In genomic region chr4:7903686-7904085, GRCh38 we compare ENCODE assay signal across 17 cellular contexts. TPM values are rescaled to one million over a fixed set of nuclear protein-coding genes. Genes with fewer than 3 reads are reported as not detected.
DNase-seq lines count a peak whose midpoint lies in the region; ATAC-seq and TF ChIP-seq lines count a peak whose summit lies in the region.
"Had no signal": no experiment of that assay in that cellular context is flagged by ENCODE, and none has a peak within 500 bp of the region (broad histone marks: within the 10 kb centered on the region; RNA-seq: fewer than 3 reads in every experiment).

No MANE protein-coding gene starts in this region.

- H3K18ac ChIP-seq in mesenchymal stem cell (ENCODE audit: low read depth in 1 of 2, low read length in 2 of 2), result peak overlapping the region in 1 of 2 experiments; percentile 16

- no peaks in the 10 kb centered on the region for H3K9me3 ChIP-seq in mesenchymal stem cell (ENCODE audit: control insufficient read depth, low read length)
- no peaks in the 10 kb centered on the region for H3K9me3 ChIP-seq in transverse colon
- H3K9me3 ChIP-seq: Caco-2, heart right ventricle had no signal

- ATAC-seq in HG02642 (IDR thresholded peaks at IDR 0.05; ENCODE audit: poor library complexity, unreplicated experiment), result no peak
- ATAC-seq: sciatic nerve; stimulated activated memory B cell treated with anti-CD40 and anti-IgM and Interleukin-4, amounts not matched to agents 10 μg/mL and 1 μg/mL and 100 μg/mL, for 72 hours had no signal

- H2BK120ac ChIP-seq in mesenchymal stem cell (ENCODE audit: low read depth, low read length), result no peak overlapping the region

- DNase-seq in NCI-H524 (lab: John Stamatoyannopoulos, UW), result peak; percentile 72 to 84
- no peak for DNase-seq in NCI-H524 treated with DMSO at 0.1 percent for 48 hours (lab: John Stamatoyannopoulos, UW)
- no peak for DNase-seq in brain microvascular endothelial cell
- no peak for DNase-seq in mesenchymal stem cell
- DNase-seq in transverse colon, result no peak
- DNase-seq in stimulated activated CD4-positive, alpha-beta T cell treated with anti-CD3 and anti-CD28 coated beads, Interleukin-2, amount 100 ng/mL, for 48 hours, result no peak
- DNase-seq in Kasumi-1 (lab: John Stamatoyannopoulos, UW), result no peak
- DNase-seq: ACHN; activated naive CD4-positive, alpha-beta T cell; Caco-2; heart right ventricle; PC-9; SW 1271; WERI-Rb-1 had no signal

- H3K36me3 ChIP-seq in brain microvascular endothelial cell (replicated peaks), result peaks cover 4% of the 10 kb centered on the region
- H3K36me3 ChIP-seq in mesenchymal stem cell (ENCODE audit: control insufficient read depth in 1 of 2, insufficient read depth in 2 of 2, low read depth in 1 of 2, low read length in 2 of 2), result peaks cover 0 to 5% of the 10 kb centered on the region in 2 experiments
- no peaks in the 10 kb centered on the region for H3K36me3 ChIP-seq in transverse colon
- H3K36me3 ChIP-seq: heart right ventricle, WERI-Rb-1 had no signal

- H2AK5ac ChIP-seq in mesenchymal stem cell (ENCODE audit: low read length, severe bottlenecking), result no peak overlapping the region

- TF ChIP-seq POLR2A in transverse colon (IDR thresholded peaks at IDR 0.05), result no peak

- intact Hi-C loops in transverse colon (cut with DNase I; ENCODE audit: low total_unique reads), result no loop called here

- no peak overlapping the region for H3K14ac ChIP-seq in mesenchymal stem cell (ENCODE audit: low read length in 2 of 2)

- no peak for TF ChIP-seq EP300 in transverse colon (IDR thresholded peaks at IDR 0.05; ENCODE audit: low read depth)

- no peak overlapping the region for H3K4me2 ChIP-seq in mesenchymal stem cell (ENCODE audit: low read length, poor library complexity, severe bottlenecking)
- H3K4me2 ChIP-seq: PC-9 had no signal

- H3K4me3 ChIP-seq in brain microvascular endothelial cell (ENCODE audit: low read depth, low read length) (no peak overlapping the region), mesenchymal stem cell (ENCODE audit: insufficient read depth in 1 of 2, low read depth in 1 of 2, low read length in 2 of 2) (no peak overlapping the region), transverse colon (no peak overlapping the region)
- H3K4me3 ChIP-seq: heart right ventricle, PC-9 had no signal

- no peak overlapping the region for H2BK12ac ChIP-seq in mesenchymal stem cell (ENCODE audit: low read length in 2 of 2)

- H3K27me3 ChIP-seq in brain microvascular endothelial cell (replicated peaks) (no peaks in the 10 kb centered on the region), mesenchymal stem cell (ENCODE audit: control insufficient read depth in 1 of 2, insufficient read depth in 1 of 2, low read length in 2 of 2) (no peaks in the 10 kb centered on the region), transverse colon (no peaks in the 10 kb centered on the region)
- H3K27me3 ChIP-seq: heart right ventricle had no signal

- peaks cover 4% of the 10 kb centered on the region for H3K79me1 ChIP-seq in mesenchymal stem cell (replicated peaks; ENCODE audit: low read length, poor library complexity, severe bottlenecking)

- TF ChIP-seq CTCF in brain microvascular endothelial cell (IDR thresholded peaks at IDR 0.05; ENCODE audit: low read depth, low read length, missing control alignments), result no peak
- TF ChIP-seq CTCF in transverse colon (IDR thresholded peaks at IDR 0.05), result no peak

- H3K9ac ChIP-seq in mesenchymal stem cell (ENCODE audit: low read length), result peak overlapping the region; percentile 76

- H2BK15ac ChIP-seq in mesenchymal stem cell (ENCODE audit: low read depth, poor library complexity, severe bottlenecking), result no peak overlapping the region

- no peak overlapping the region for H3K4ac ChIP-seq in mesenchymal stem cell (ENCODE audit: low read depth in 1 of 2, low read length in 2 of 2)

- H4K91ac ChIP-seq in mesenchymal stem cell (ENCODE audit: low read length), result no peak overlapping the region

- no peak overlapping the region for H4K8ac ChIP-seq in mesenchymal stem cell (ENCODE audit: low read length)

- no peak overlapping the region for H2BK5ac ChIP-seq in mesenchymal stem cell (ENCODE audit: low read depth, low read length, poor library complexity, severe bottlenecking)

- peak overlapping the region; percentile 87 for H3K27ac ChIP-seq in brain microvascular endothelial cell
- peak overlapping the region; percentile 21 for H3K27ac ChIP-seq in mesenchymal stem cell (ENCODE audit: low read length, poor library complexity, severe bottlenecking)
- H3K27ac ChIP-seq in transverse colon, result peak overlapping the region; percentile 63 to 77 (median 68)
- H3K27ac ChIP-seq: PC-9, WERI-Rb-1 had no signal

- no peak overlapping the region for H3K23ac ChIP-seq in mesenchymal stem cell (ENCODE audit: low read length in 2 of 2)

- in situ Hi-C loops in brain microvascular endothelial cell (cut with HindIII; ENCODE audit: low pct_ligation_motif_present, low sequenced_read_pairs), result no loop called here
- in situ Hi-C loops in transverse colon (cut with MboI; ENCODE audit: low pct_ligation_motif_present in 1 of 4, low pct_unique_long_range_greater_than_20kb in 1 of 4, low sequenced_read_pairs in 3 of 4), result no loop called here

- 97% methylated on average over 4 of the region's 4 CpGs for WGBS in mesenchymal stem cell
- WGBS in transverse colon (ENCODE audit: low coverage in 1 of 2), 2 donors, result 68 to 77% methylated on average over 4 of the region's 4 CpGs

- H2AFZ ChIP-seq in mesenchymal stem cell (ENCODE audit: low read depth, low read length), result no peak overlapping the region
- H2AFZ ChIP-seq: PC-9 had no signal

- H3K4me1 ChIP-seq in mesenchymal stem cell (ENCODE audit: control insufficient read depth, insufficient read depth, low read depth, low read length), result peaks cover 25% of the 10 kb centered on the region
- H3K4me1 ChIP-seq in transverse colon, result peaks cover 0 to 72% (median 17%) of the 10 kb centered on the region in 4 donors

RNA-seq across cellular contexts. Expression of gene AFAP1, which starts 36.0 kb away (rescaled TPM):
- 19.0 TPM for polyA plus RNA-seq in mesenchymal stem cell (2013, experiment 1 of 2)
- 19.1 TPM for polyA plus RNA-seq in mesenchymal stem cell (2013, experiment 2 of 2)
- 10 to 100 TPM; 25.1 to 56.9 (median 26.4) TPM for total RNA-seq in transverse colon

Comparison
In these comparisons a context has a peak if more than half of its experiments do, and no peak if none do; other contexts are left out.
1. DNase-seq: peak in NCI-H524 (2 of 2); none in NCI-H524 treated with DMSO at 0.1 percent for 48 hours (single experiment), brain microvascular endothelial cell (single experiment), mesenchymal stem cell (single experiment), transverse colon (single experiment), stimulated activated CD4-positive, alpha-beta T cell treated with anti-CD3 and anti-CD28 coated beads, Interleukin-2, amount 100 ng/mL, for 48 hours (0 of 2) and Kasumi-1 (0 of 2).
2. H3K27ac ChIP-seq: peak in every context shown above with its lines; median percentile 87 in brain microvascular endothelial cell; 68 in transverse colon; 21 in mesenchymal stem cell.